In the genomic region with DNA sequence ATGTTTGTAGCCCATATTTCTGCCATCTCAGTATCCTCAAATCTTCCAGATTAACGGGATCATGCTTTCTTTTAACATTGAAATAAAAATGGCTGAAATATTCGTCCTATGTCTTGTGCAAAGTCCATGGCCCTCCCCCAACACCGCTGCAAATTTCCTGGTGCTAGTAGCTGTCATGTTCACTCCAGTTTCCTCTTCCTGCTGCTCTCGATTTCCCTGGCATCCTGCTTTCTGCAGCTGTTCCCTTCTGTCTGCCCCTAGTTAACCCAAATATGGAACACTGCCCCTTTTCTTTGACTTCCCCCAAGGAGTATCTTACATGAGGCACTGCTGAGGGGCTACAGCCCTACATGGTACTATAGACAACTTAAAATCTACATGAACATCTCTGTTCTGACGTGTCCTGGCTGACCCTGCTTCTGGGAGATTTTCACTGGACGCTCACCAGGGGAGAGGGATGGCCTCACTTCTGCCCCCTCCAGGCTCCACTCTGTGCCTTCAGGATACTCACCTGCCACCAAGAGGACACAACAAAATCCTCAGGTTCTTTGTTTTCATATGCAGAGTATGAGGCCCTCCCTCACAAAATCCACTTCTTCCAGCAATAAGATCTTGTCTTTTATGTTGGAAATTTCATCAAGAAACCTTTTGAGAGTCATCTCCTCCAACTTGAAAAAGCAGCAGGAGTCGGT, we compare ENCODE assay signal across 11 cellular contexts. TPM values are rescaled to one million over a fixed set of nuclear protein-coding genes. Genes with fewer than 3 reads are reported as not detected.
DNase-seq lines count a peak whose midpoint lies in the region; ATAC-seq and TF ChIP-seq lines count a peak whose summit lies in the region.
"Had no signal": no experiment of that assay in that cellular context is flagged by ENCODE, and none has a peak within 500 bp of the region (broad histone marks: within the 10 kb centered on the region; RNA-seq: fewer than 3 reads in every experiment).

No MANE protein-coding gene starts in this region.

- H3K27me3 Mint-ChIP-seq in brain: no peaks in the 10 kb centered on the region

- 40% methylated on average over 5 of the region's 7 CpGs; no CpG with 5 or more reads in 1 of the 2 experiments for WGBS in IMR-90 (ENCODE audit: extremely low coverage in 2 of 2, insufficient read length in 1 of 2), 2 experiments
- 68% methylated on average over 7 of the region's 7 CpGs for WGBS in mesenchymal stem cell
- 73 to 74% methylated on average over 7 of the region's 7 CpGs for WGBS in aorta, 2 donors

- in situ Hi-C loops in IMR-90 (cut with MboI; ENCODE audit: low sequenced_read_pairs): loop anchor here (25.0 kb wide), 1 partner anchor 884 kb away; no protein-coding TSS in a partner anchor

- H3K4ac ChIP-seq in IMR-90 (ENCODE audit: low read depth, low read length): no peak overlapping the region
- no peak overlapping the region for H3K4ac ChIP-seq in mesenchymal stem cell (ENCODE audit: low read depth in 1 of 2, low read length in 2 of 2)

- peaks cover 6% of the 10 kb centered on the region for H3K4me1 Mint-ChIP-seq in brain

- H3K4me1 ChIP-seq in IMR-90 (ENCODE audit: control insufficient read depth, insufficient read depth, low read length) (no peaks in the 10 kb centered on the region), mesenchymal stem cell (ENCODE audit: control insufficient read depth, insufficient read depth, low read depth, low read length) (no peaks in the 10 kb centered on the region), aorta (ENCODE audit: control insufficient read depth in 1 of 2, insufficient read depth in 2 of 2, low read length in 2 of 2) (no peaks in the 10 kb centered on the region)
- H3K4me1 ChIP-seq: colonic mucosa had no signal

- H3K27me3 ChIP-seq in GM06990 (replicated peaks; ENCODE audit: control insufficient read depth, insufficient read depth, low read length): no peaks in the 10 kb centered on the region
- no peaks in the 10 kb centered on the region for H3K27me3 ChIP-seq in IMR-90 (ENCODE audit: control insufficient read depth, insufficient read depth, low read length)
- H3K27me3 ChIP-seq in mesenchymal stem cell (ENCODE audit: control insufficient read depth in 1 of 2, insufficient read depth in 1 of 2, low read length in 2 of 2): no peaks in the 10 kb centered on the region
- no peaks in the 10 kb centered on the region for H3K27me3 ChIP-seq in aorta (ENCODE audit: control insufficient read depth in 1 of 2, insufficient read depth in 2 of 2, low read length in 1 of 2)
- H3K27me3 ChIP-seq: colonic mucosa had no signal

- intact Hi-C loops in IMR-90 (cut with micrococcal nuclease): no loop called here
- intact Hi-C loops in aorta (cut with DNase I): no loop called here

- no peaks in the 10 kb centered on the region for H3K9me3 Mint-ChIP-seq in brain

- H3K4me3 ChIP-seq in GM06990 (replicated peaks; ENCODE audit: low read depth, low read length) (no peak overlapping the region), IMR-90 (ENCODE audit: insufficient read depth, low read depth, low read length) (no peak overlapping the region), mesenchymal stem cell (ENCODE audit: insufficient read depth in 1 of 2, low read depth in 1 of 2, low read length in 2 of 2) (no peak overlapping the region), aorta (ENCODE audit: low read length in 2 of 2) (no peak overlapping the region)
- H3K4me3 ChIP-seq: colonic mucosa had no signal

- no peak overlapping the region for H3K14ac ChIP-seq in IMR-90 (replicated peaks; ENCODE audit: low read depth, low read length)
- H3K14ac ChIP-seq in mesenchymal stem cell (ENCODE audit: low read length in 2 of 2): no peak overlapping the region

- H3K36me3 Mint-ChIP-seq in brain: peaks cover 13% of the 10 kb centered on the region

- H3K9me1 ChIP-seq in IMR-90 (ENCODE audit: insufficient read depth, low read length): peaks cover 4% of the 10 kb centered on the region; the same call in 1 of the 2 replicates

- no peak overlapping the region for H4K91ac ChIP-seq in IMR-90 (ENCODE audit: insufficient read depth, low read depth, low read length)
- no peak overlapping the region for H4K91ac ChIP-seq in mesenchymal stem cell (ENCODE audit: low read length)

- H3K9ac ChIP-seq in IMR-90 (ENCODE audit: low read depth, low read length): no peak overlapping the region
- no peak overlapping the region for H3K9ac ChIP-seq in mesenchymal stem cell (ENCODE audit: low read length)

- H2BK120ac ChIP-seq in IMR-90 (ENCODE audit: low read depth, low read length): no peak overlapping the region
- no peak overlapping the region for H2BK120ac ChIP-seq in mesenchymal stem cell (ENCODE audit: low read depth, low read length)

- ATAC-seq in IMR-90 (ENCODE audit: low read depth): peak; percentile 48; the same call in 1 of the 2 replicates
- no peak for ATAC-seq in GM21390 (IDR thresholded peaks at IDR 0.05; ENCODE audit: unreplicated experiment)
- ATAC-seq in HG03469 (IDR thresholded peaks at IDR 0.05; ENCODE audit: unreplicated experiment): no peak
- ATAC-seq in GM18517 (IDR thresholded peaks at IDR 0.05; ENCODE audit: unreplicated experiment): no peak
- ATAC-seq in aorta (ENCODE audit: low FRiP score): no peak

- no peak overlapping the region for H3K56ac ChIP-seq in IMR-90 (ENCODE audit: extremely low read depth, insufficient read depth, low read length)

- H3K4me2 ChIP-seq in IMR-90 (ENCODE audit: low read depth, low read length): no peak overlapping the region
- no peak overlapping the region for H3K4me2 ChIP-seq in mesenchymal stem cell (ENCODE audit: low read length, poor library complexity, severe bottlenecking)

- H3K27ac Mint-ChIP-seq in brain: peak overlapping the region in 2 of 5 experiments; percentile 5 to 24

- no peaks in the 10 kb centered on the region for H3K79me1 ChIP-seq in IMR-90 (ENCODE audit: low read depth in 1 of 2, low read length in 2 of 2)
- no peaks in the 10 kb centered on the region for H3K79me1 ChIP-seq in mesenchymal stem cell (replicated peaks; ENCODE audit: low read length, poor library complexity, severe bottlenecking)

- dilution Hi-C loops in IMR-90 (cut with HindIII; ENCODE audit: low sequenced_read_pairs, unreplicated experiment): no loop called here

- no peak overlapping the region for H2BK5ac ChIP-seq in IMR-90 (ENCODE audit: low read depth, low read length, poor library complexity, severe bottlenecking)
- no peak overlapping the region for H2BK5ac ChIP-seq in mesenchymal stem cell (ENCODE audit: low read depth, low read length, poor library complexity, severe bottlenecking)

- H3K9me3 ChIP-seq in IMR-90 (ENCODE audit: control insufficient read depth, insufficient read depth, low read length) (peaks cover 3% of the 10 kb centered on the region; the same call in 1 of the 2 replicates), mesenchymal stem cell (ENCODE audit: control insufficient read depth, low read length) (no peaks in the 10 kb centered on the region), aorta (ENCODE audit: control insufficient read depth, low read length) (no peaks in the 10 kb centered on the region)
- H3K9me3 ChIP-seq: colonic mucosa had no signal

- no TSS peak for BruUV-seq in IMR-90 (replicated peaks; lab: Mats Ljungman, UMichigan)

- H3K36me3 ChIP-seq in GM06990 (ENCODE audit: control insufficient read depth, insufficient read depth, low read length) (no peaks in the 10 kb centered on the region), IMR-90 (ENCODE audit: control insufficient read depth, insufficient read depth, low read length) (peaks cover 2% of the 10 kb centered on the region; the same call in 1 of the 2 replicates), mesenchymal stem cell (ENCODE audit: control insufficient read depth in 1 of 2, insufficient read depth in 2 of 2, low read depth in 1 of 2, low read length in 2 of 2) (peaks cover 7 to 17% of the 10 kb centered on the region in 2 experiments), aorta (ENCODE audit: control insufficient read depth in 1 of 2, insufficient read depth in 2 of 2, low read length in 1 of 2) (no peaks in the 10 kb centered on the region)
- H3K36me3 ChIP-seq: colonic mucosa had no signal

- H3K18ac ChIP-seq in IMR-90 (ENCODE audit: low read depth, low read length): no peak overlapping the region
- no peak overlapping the region for H3K18ac ChIP-seq in mesenchymal stem cell (ENCODE audit: low read depth in 1 of 2, low read length in 2 of 2)

- TF ChIP-seq RAD21 in IMR-90 (IDR thresholded peaks at IDR 0.05; ENCODE audit: low read length): 0 out of 2 replicates have a peak, but pooled peaks have one; percentile 13

- no peak overlapping the region for H3K4me3 Mint-ChIP-seq in brain

- H2AK5ac ChIP-seq in IMR-90 (ENCODE audit: low read depth, low read length) (no peak overlapping the region), mesenchymal stem cell (ENCODE audit: low read length, severe bottlenecking) (no peak overlapping the region)

- no peaks in the 10 kb centered on the region for H4K20me1 ChIP-seq in IMR-90 (ENCODE audit: insufficient read depth, low read length)

- H3K23ac ChIP-seq in IMR-90 (ENCODE audit: low read depth, low read length) (no peak overlapping the region), mesenchymal stem cell (ENCODE audit: low read length in 2 of 2) (no peak overlapping the region)

- no peak overlapping the region for H2BK12ac ChIP-seq in mesenchymal stem cell (ENCODE audit: low read length in 2 of 2)

- TF ChIP-seq POLR2A in IMR-90 (IDR thresholded peaks at IDR 0.05; ENCODE audit: low read depth, low read length): no peak

- DNase-seq in GM06990 (ENCODE audit: extremely low read depth, insufficient read length): no peak
- no peak for DNase-seq in IMR-90
- no peak for DNase-seq in mesenchymal stem cell
- no peak for DNase-seq in aorta
- DNase-seq: activated T-cell treated with anti-CD3 and anti-CD28 coated beads, Interleukin-2, amount 50 U/mL, for 48 hours; colonic mucosa; NCI-H2171 had no signal

- H2BK15ac ChIP-seq in IMR-90 (ENCODE audit: low read depth, low read length): no peak overlapping the region
- H2BK15ac ChIP-seq in mesenchymal stem cell (ENCODE audit: low read depth, poor library complexity, severe bottlenecking): no peak overlapping the region

- H3K27ac ChIP-seq in IMR-90 (ENCODE audit: insufficient read depth, low read length): no peak overlapping the region
- no peak overlapping the region for H3K27ac ChIP-seq in mesenchymal stem cell (ENCODE audit: low read length, poor library complexity, severe bottlenecking)
- H3K27ac ChIP-seq in aorta (ENCODE audit: low read depth in 1 of 2, low read length in 2 of 2): no peak overlapping the region
- H3K27ac ChIP-seq: colonic mucosa had no signal

- POLR2A ChIA-PET in IMR-90 (lab: Charles Lee; ENCODE audit: unreplicated experiment): no interaction called here

- TF ChIP-seq CTCF in GM06990 (IDR thresholded peaks at IDR 0.05; ENCODE audit: insufficient read depth, low read length, poor library complexity, severe bottlenecking) (peak; percentile 37), IMR-90 (conservative IDR thresholded peaks at IDR 0.05; ENCODE audit: low read depth, low read length) (peak; percentile 22; the same call in 1 of the 2 replicates), brain (conservative IDR thresholded peaks at IDR 0.05) (peak; percentile 15 to 55)

- H2AFZ ChIP-seq in IMR-90 (replicated peaks; ENCODE audit: low read length, poor library complexity): peak overlapping the region; percentile 24
- H2AFZ ChIP-seq in mesenchymal stem cell (ENCODE audit: low read depth, low read length): no peak overlapping the region

- no peak overlapping the region for H4K8ac ChIP-seq in IMR-90 (ENCODE audit: low read depth in 2 of 2, low read length in 2 of 2)
- peak overlapping the region; percentile 37 for H4K8ac ChIP-seq in mesenchymal stem cell (ENCODE audit: low read length)

- peak overlapping the region; percentile 28 for H2AK9ac ChIP-seq in IMR-90 (replicated peaks; ENCODE audit: low read depth, low read length, poor library complexity)

- CTCF ChIA-PET in IMR-90 (lab: Yijun Ruan, JAX): no interaction called here

- H2BK20ac ChIP-seq in IMR-90 (ENCODE audit: low read depth, low read length): no peak overlapping the region

- no peak overlapping the region for H4K5ac ChIP-seq in IMR-90 (ENCODE audit: low read depth, low read length)

RNA-seq across cellular contexts. Expression of a gene that starts 29.4 kb away (rescaled TPM):
- total RNA-seq in IMR-90 (2012; rRNA removed): 0.56 and 0.72 TPM in 2 replicates
- polyA plus RNA-seq in IMR-90 (2012; rRNA removed): 0.43 and 0.53 TPM in 2 replicates
- polyA plus RNA-seq in IMR-90 (2012; cell fraction: cytosol; rRNA removed): 0.36 and 0.65 TPM in 2 replicates
- 0.95 and 2.0 TPM in 2 replicates for polyA plus RNA-seq in IMR-90 (2012; cell fraction: nucleus; rRNA removed; ENCODE audit: low replicate concordance)
- 1.1 TPM for polyA plus RNA-seq in brain (ENCODE audit: insufficient read depth, low read depth, low replicate concordance)
- polyA plus RNA-seq in mesenchymal stem cell (2013, experiment 1 of 2): 1.5 TPM
- polyA plus RNA-seq in mesenchymal stem cell (2013, experiment 2 of 2): 1.7 TPM
- total RNA-seq in aorta: 1 to 10 TPM; 2.8 to 6.0 TPM
- 1 to 10 TPM; 2.4 to 4.8 TPM for polyA plus RNA-seq in aorta
